12 cellular contexts compared by ENCODE assay signal in genomic region chr2:230779141-230779523, GRCh38.
DNase-seq lines count a peak whose midpoint lies in the region; ATAC-seq, FAIRE-seq and TF ChIP-seq lines count a peak whose summit lies in the region.
"Had no signal": no experiment of that assay in that cellular context is flagged by ENCODE, and none has a peak within 500 bp of the region (broad histone marks: within the 10 kb centered on the region; RNA-seq: fewer than 3 reads in every experiment).

No MANE protein-coding gene starts in this region.

- H3K4me1 ChIP-seq in CD8-positive, alpha-beta T cell (ENCODE audit: insufficient read depth, low read length) = peaks cover 47% of the 10 kb centered on the region
- H3K4me1 ChIP-seq in keratinocyte (ENCODE audit: control insufficient read depth, extremely low read depth, insufficient read depth, low read length) (peaks cover 79% of the 10 kb centered on the region), tibial nerve (peaks cover 0 to 28% (median 3%) of the 10 kb centered on the region in 4 donors), SJCRH30 (peaks cover 5% of the 10 kb centered on the region)
- H3K4me1 ChIP-seq: Caco-2 had no signal

- H3K9me3 Mint-ChIP-seq in CD8-positive, alpha-beta T cell = no peaks in the 10 kb centered on the region
- H3K9me3 Mint-ChIP-seq in T-helper 2 cell treated with Interferon-gamma antibody and Interleukin-4, amounts not matched to agents 5 μg/mL and 100 μg/mL, for 36 hours = peaks cover 13% of the 10 kb centered on the region

- CTCF ChIA-PET in CD8-positive, alpha-beta T cell (lab: Charles Lee) = no interaction called here

- no peak for DNase-seq in CD8-positive, alpha-beta T cell
- DNase-seq in T-helper 2 cell treated with Interferon-gamma antibody and Interleukin-4, amounts not matched to agents 5 μg/mL and 100 μg/mL, for 36 hours (ENCODE audit: low spot score) = no peak
- DNase-seq in keratinocyte (ENCODE audit: low read depth, low spot score) (no peak), tibial nerve (ENCODE audit: low spot score in 2 of 2) (no peak), nucleus accumbens (lab: John Stamatoyannopoulos, UW) (no peak), SJCRH30 (no peak)
- DNase-seq: anterior cingulate cortex, Caco-2, KBM-7, RPMI8226 had no signal

- H3K4me1 Mint-ChIP-seq in CD8-positive, alpha-beta T cell (ENCODE audit: low read depth) = peaks cover 79% of the 10 kb centered on the region
- peaks cover 66% of the 10 kb centered on the region for H3K4me1 Mint-ChIP-seq in T-helper 2 cell treated with Interferon-gamma antibody and Interleukin-4, amounts not matched to agents 5 μg/mL and 100 μg/mL, for 36 hours (ENCODE audit: low read depth)

- H3K4me3 ChIP-seq in CD8-positive, alpha-beta T cell (ENCODE audit: low read depth, low read length) = no peak overlapping the region
- H3K4me3 ChIP-seq in keratinocyte (ENCODE audit: control insufficient read depth in 2 of 3, extremely low read depth in 1 of 3, insufficient read depth in 2 of 3, low read depth in 1 of 3, low read length in 3 of 3) = no peak overlapping the region
- H3K4me3 ChIP-seq in tibial nerve = no peak overlapping the region
- H3K4me3 ChIP-seq in SJCRH30 = no peak overlapping the region

- H3K9ac ChIP-seq in keratinocyte (ENCODE audit: control insufficient read depth, extremely low read depth, insufficient read depth, low read length) = no peak overlapping the region

- H3K36me3 ChIP-seq in CD8-positive, alpha-beta T cell (ENCODE audit: insufficient read depth, low read length) = no peaks in the 10 kb centered on the region
- H3K36me3 ChIP-seq in keratinocyte (ENCODE audit: control insufficient read depth in 2 of 2, extremely low read depth in 1 of 2, insufficient read depth in 2 of 2, low read length in 2 of 2) (peaks cover 14 to 32% of the 10 kb centered on the region in 2 experiments), tibial nerve (peaks cover 0 to 12% (median 0%) of the 10 kb centered on the region in 3 donors), SJCRH30 (peaks cover 12% of the 10 kb centered on the region)

- TF ChIP-seq POLR2A in tibial nerve (IDR thresholded peaks at IDR 0.05) = no peak

- 56 to 58% methylated on average over 3 of the region's 3 CpGs for WGBS in tibial nerve, 2 donors

- H3K27ac ChIP-seq in CD8-positive, alpha-beta T cell (ENCODE audit: low read depth, low read length) = no peak overlapping the region
- peak overlapping the region; percentile 98 for H3K27ac ChIP-seq in keratinocyte (ENCODE audit: control insufficient read depth, insufficient read depth, low read length)
- H3K27ac ChIP-seq in tibial nerve = no peak overlapping the region
- H3K27ac ChIP-seq in SJCRH30 = no peak overlapping the region

- no peak for FAIRE-seq in keratinocyte (lab: Jason Lieb, UNC)

- peaks cover 58% of the 10 kb centered on the region for H3K36me3 Mint-ChIP-seq in CD8-positive, alpha-beta T cell
- H3K36me3 Mint-ChIP-seq in T-helper 2 cell treated with Interferon-gamma antibody and Interleukin-4, amounts not matched to agents 5 μg/mL and 100 μg/mL, for 36 hours (ENCODE audit: low read depth) = peaks cover 86% of the 10 kb centered on the region

- no peaks in the 10 kb centered on the region for H3K27me3 Mint-ChIP-seq in CD8-positive, alpha-beta T cell (ENCODE audit: low read depth)
- no peaks in the 10 kb centered on the region for H3K27me3 Mint-ChIP-seq in T-helper 2 cell treated with Interferon-gamma antibody and Interleukin-4, amounts not matched to agents 5 μg/mL and 100 μg/mL, for 36 hours (ENCODE audit: low read depth)

- peaks cover 75% of the 10 kb centered on the region for H3K79me2 ChIP-seq in keratinocyte (ENCODE audit: control insufficient read depth, insufficient read depth, low read length)

- H3K4me2 ChIP-seq in keratinocyte (ENCODE audit: control insufficient read depth, extremely low read depth, insufficient read depth, low read depth, low read length) = peak overlapping the region; percentile 81

- ATAC-seq in CD8-positive, alpha-beta T cell = peak; percentile 28
- ATAC-seq in GM19372 (IDR thresholded peaks at IDR 0.05; ENCODE audit: low read depth, unreplicated experiment) (peak; percentile 20), HG03045 (IDR thresholded peaks at IDR 0.05; ENCODE audit: unreplicated experiment) (no peak)

- dilution Hi-C loops in keratinocyte (cut with MboI; ENCODE audit: extremely low pct_ligation_motif_present, low sequenced_read_pairs) = no loop called here

- H3K9me3 ChIP-seq in CD8-positive, alpha-beta T cell (ENCODE audit: low read length) = no peaks in the 10 kb centered on the region
- H3K9me3 ChIP-seq in keratinocyte (ENCODE audit: control insufficient read depth, low read depth, low read length) = peaks cover 11% of the 10 kb centered on the region
- no peaks in the 10 kb centered on the region for H3K9me3 ChIP-seq in tibial nerve
- H3K9me3 ChIP-seq in SJCRH30 (replicated peaks) = peaks cover 5% of the 10 kb centered on the region; the same call in 1 of the 2 replicates
- H3K9me3 ChIP-seq: Caco-2 had no signal

- no peak for TF ChIP-seq CTCF in CD8-positive, alpha-beta T cell (IDR thresholded peaks at IDR 0.05)
- no peak for TF ChIP-seq CTCF in keratinocyte (optimal IDR thresholded peaks at IDR 0.05 in 1 of 3, IDR thresholded peaks at IDR 0.05 in 1 of 3, conservative IDR thresholded peaks at IDR 0.05 in 1 of 3; ENCODE audit: extremely low read depth in 1 of 3, insufficient read depth in 2 of 3, low read length in 3 of 3)
- no peak for TF ChIP-seq CTCF in tibial nerve (IDR thresholded peaks at IDR 0.05)

- H3K27ac Mint-ChIP-seq in CD8-positive, alpha-beta T cell = peak overlapping the region; percentile 86
- H3K27ac Mint-ChIP-seq in T-helper 2 cell treated with Interferon-gamma antibody and Interleukin-4, amounts not matched to agents 5 μg/mL and 100 μg/mL, for 36 hours = peak overlapping the region; percentile 77

- no peaks in the 10 kb centered on the region for H3K9me1 ChIP-seq in keratinocyte (ENCODE audit: control insufficient read depth, extremely low read depth, insufficient read depth, low read length)

- peak overlapping the region; percentile 32 for H3K4me3 Mint-ChIP-seq in CD8-positive, alpha-beta T cell
- H3K4me3 Mint-ChIP-seq in T-helper 2 cell treated with Interferon-gamma antibody and Interleukin-4, amounts not matched to agents 5 μg/mL and 100 μg/mL, for 36 hours = peak overlapping the region; percentile 21

- intact Hi-C loops in CD8-positive, alpha-beta T cell (cut with DNase I, micrococcal nuclease) = no loop called here

- no peak for TF ChIP-seq EP300 in tibial nerve (IDR thresholded peaks at IDR 0.05)

- no peaks in the 10 kb centered on the region for H3K27me3 ChIP-seq in CD8-positive, alpha-beta T cell (ENCODE audit: insufficient read depth, low read length)
- no peaks in the 10 kb centered on the region for H3K27me3 ChIP-seq in keratinocyte (ENCODE audit: control insufficient read depth, extremely low read depth, insufficient read depth, low read length)
- H3K27me3 ChIP-seq in tibial nerve = no peaks in the 10 kb centered on the region
- H3K27me3 ChIP-seq in SJCRH30 = no peaks in the 10 kb centered on the region

- H2AFZ ChIP-seq in keratinocyte (ENCODE audit: control insufficient read depth, low read length) = no peak overlapping the region

- POLR2A ChIA-PET in CD8-positive, alpha-beta T cell (lab: Charles Lee) = interaction anchor here (1.1 kb wide), 1 partner anchor 56 kb away, joined by 4 read pairs; no protein-coding TSS in a partner anchor

- no peaks in the 10 kb centered on the region for H4K20me1 ChIP-seq in keratinocyte (ENCODE audit: control insufficient read depth, extremely low read depth, insufficient read depth, low read length)
